23 cellular contexts compared by ENCODE assay signal in the genomic region with DNA sequence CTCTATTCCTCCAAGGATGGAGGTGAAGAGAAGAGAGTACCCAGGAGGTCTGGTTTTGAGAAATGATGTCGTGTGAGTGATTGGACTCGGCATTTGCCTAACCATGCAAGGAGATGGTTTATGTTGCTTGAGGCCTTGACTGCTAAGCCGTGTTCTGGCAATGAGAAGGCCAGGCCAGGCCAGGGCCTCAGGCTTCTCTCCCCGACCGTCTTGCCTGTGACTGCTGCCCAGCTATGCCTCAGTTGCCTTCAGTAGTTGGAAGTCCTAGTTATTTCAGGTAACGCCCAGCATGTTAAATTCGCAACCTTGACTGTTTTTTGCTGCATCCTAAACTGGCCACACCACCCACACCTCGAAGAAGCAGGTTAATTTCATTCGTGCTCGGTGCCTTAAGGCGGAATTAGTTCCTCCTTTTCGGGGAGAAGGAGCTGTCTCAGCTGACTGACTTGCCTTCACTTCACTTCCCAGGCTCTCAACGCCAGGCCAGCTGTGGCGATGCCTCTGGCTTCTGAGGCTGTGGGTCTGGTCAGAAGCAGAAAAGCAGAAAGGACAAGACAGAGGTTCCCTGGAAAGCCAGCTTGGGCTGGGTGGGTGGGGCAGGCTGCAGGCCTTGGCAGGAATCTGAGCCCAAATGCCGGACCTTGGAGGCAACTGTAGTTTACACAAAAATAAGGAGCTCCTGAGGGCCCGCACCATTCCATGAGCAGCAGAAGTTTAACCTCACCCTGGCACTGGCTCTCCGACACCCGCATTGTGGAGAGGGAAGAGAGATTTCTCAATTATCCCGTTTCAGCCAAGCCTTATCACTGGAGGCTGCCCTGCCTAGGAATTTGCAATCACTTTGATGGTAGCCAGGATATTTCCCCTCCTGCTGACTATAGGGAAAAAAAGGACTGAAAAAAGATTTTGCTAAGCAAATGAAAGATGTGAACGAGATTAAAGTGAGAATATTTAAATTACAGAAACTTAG.
DNase-seq lines count a peak whose midpoint lies in the region; ATAC-seq and TF ChIP-seq lines count a peak whose summit lies in the region.
"Had no signal": no experiment of that assay in that cellular context is flagged by ENCODE, and none has a peak within 500 bp of the region (broad histone marks: within the 10 kb centered on the region; RNA-seq: fewer than 3 reads in every experiment).

No MANE protein-coding gene starts in this region.

- no peak overlapping the region for H3K27ac ChIP-seq in OCI-LY3 (ENCODE audit: low read length)
- H3K27ac ChIP-seq in CD8-positive, alpha-beta memory T cell (ENCODE audit: low read depth, low read length) = no peak overlapping the region
- H3K27ac ChIP-seq: esophagus squamous epithelium, skin epidermis had no signal

- H3K4me3 ChIP-seq in OCI-LY3 (ENCODE audit: low read length) = no peak overlapping the region
- H3K4me3 ChIP-seq in CD8-positive, alpha-beta memory T cell (ENCODE audit: low read length) = no peak overlapping the region
- H3K4me3 ChIP-seq: esophagus squamous epithelium, mucosa of descending colon, skin epidermis had no signal

- TF ChIP-seq CTCF in OCI-LY3 (IDR thresholded peaks at IDR 0.05; ENCODE audit: low read depth, low read length) = no peak
- no peak for TF ChIP-seq CTCF in progenitor cell of endocrine pancreas (IDR thresholded peaks at IDR 0.05; ENCODE audit: unreplicated experiment)
- TF ChIP-seq CTCF in activated CD8-positive, alpha-beta T cell treated with anti-CD3 and anti-CD28 coated beads for 36 hours (IDR thresholded peaks at IDR 0.05) = no peak

- DNase-seq in GM03348 (ENCODE audit: low spot score) (peak; percentile 35), left ventricle myocardium superior (no peak), progenitor cell of endocrine pancreas (ENCODE audit: low spot score, unreplicated experiment) (no peak), NCI-H2107 (lab: John Stamatoyannopoulos, UW) (no peak)
- DNase-seq in activated CD8-positive, alpha-beta T cell treated with anti-CD3 and anti-CD28 coated beads for 36 hours = no peak
- DNase-seq in CD8-positive, alpha-beta memory T cell = no peak
- DNase-seq: activated naive CD8-positive, alpha-beta T cell treated with anti-CD3 and anti-CD28 coated beads, Interleukin-2, amount 50 U/mL, for 24 hours; activated T-cell treated with anti-CD3 and anti-CD28 coated beads, Interleukin-2, amount 50 U/mL, for 24 hours; BE2C; caudate nucleus; esophagus squamous epithelium; kidney; mucosa of descending colon; NCI-H2081 treated with DMSO at 0.1 percent for 48 hours; occipital lobe; PC-3; SK-N-SH; stimulated activated CD4-positive, alpha-beta T cell treated with anti-CD3 and anti-CD28 coated beads, Interleukin-4, amount 100 ng/mL, for 4 hours; stimulated activated CD8-positive, alpha-beta memory T cell treated with anti-CD3 and anti-CD28 coated beads, Interleukin-4, amount 100 ng/mL, for 48 hours; substantia nigra; T1000 had no signal

- intact Hi-C loops in left ventricle myocardium superior (cut with micrococcal nuclease) = no loop called here
- intact Hi-C loops in activated CD8-positive, alpha-beta T cell treated with anti-CD3 and anti-CD28 coated beads for 36 hours (cut with micrococcal nuclease) = no loop called here

- H3K9me3 ChIP-seq in OCI-LY3 (ENCODE audit: insufficient read depth, low read length) = no peaks in the 10 kb centered on the region
- H3K9me3 ChIP-seq in CD8-positive, alpha-beta memory T cell (ENCODE audit: low read length) = no peaks in the 10 kb centered on the region
- H3K9me3 ChIP-seq: BE2C, esophagus squamous epithelium, mucosa of descending colon, SK-N-SH had no signal

- H3K4me1 Mint-ChIP-seq in progenitor cell of endocrine pancreas (ENCODE audit: low read depth) = peaks cover 19% of the 10 kb centered on the region
- H3K4me1 Mint-ChIP-seq in activated CD8-positive, alpha-beta T cell treated with anti-CD3 and anti-CD28 coated beads for 36 hours (ENCODE audit: low read depth) = peaks cover 12% of the 10 kb centered on the region
- peaks cover 0 to 2% (median under 1%) of the 10 kb centered on the region in 3 donors for H3K4me1 Mint-ChIP-seq in CD8-positive, alpha-beta memory T cell

- H3K27ac Mint-ChIP-seq in progenitor cell of endocrine pancreas = peak overlapping the region; percentile 67
- no peak overlapping the region for H3K27ac Mint-ChIP-seq in activated CD8-positive, alpha-beta T cell treated with anti-CD3 and anti-CD28 coated beads for 36 hours
- H3K27ac Mint-ChIP-seq in CD8-positive, alpha-beta memory T cell = no peak overlapping the region
- H3K27ac Mint-ChIP-seq: activated naive CD8-positive, alpha-beta T cell treated with anti-CD3 and anti-CD28 coated beads, Interleukin-2, amount 50 U/mL, for 24 hours had no signal

- H3K27me3 Mint-ChIP-seq in progenitor cell of endocrine pancreas = peaks cover 6% of the 10 kb centered on the region
- peaks cover 2% of the 10 kb centered on the region for H3K27me3 Mint-ChIP-seq in activated CD8-positive, alpha-beta T cell treated with anti-CD3 and anti-CD28 coated beads for 36 hours
- H3K27me3 Mint-ChIP-seq in CD8-positive, alpha-beta memory T cell = peaks cover 3 to 7% of the 10 kb centered on the region in 2 donors

- no peak overlapping the region for H3K9ac ChIP-seq in OCI-LY3 (ENCODE audit: low read length)
- H3K9ac ChIP-seq: SK-N-SH had no signal

- POLR2A ChIA-PET in activated CD8-positive, alpha-beta T cell treated with anti-CD3 and anti-CD28 coated beads for 36 hours (lab: Charles Lee) = no interaction called here
- POLR2A ChIA-PET in CD8-positive, alpha-beta memory T cell (lab: Charles Lee) = no interaction called here

- no peaks in the 10 kb centered on the region for H3K36me3 ChIP-seq in OCI-LY3 (replicated peaks; ENCODE audit: low read depth, low read length)
- H3K36me3 ChIP-seq in CD8-positive, alpha-beta memory T cell (ENCODE audit: insufficient read depth, low read length) = no peaks in the 10 kb centered on the region
- H3K36me3 ChIP-seq: BE2C, esophagus squamous epithelium had no signal

- H3K27me3 ChIP-seq in OCI-LY3 (ENCODE audit: low read depth, low read length) = no peaks in the 10 kb centered on the region
- H3K27me3 ChIP-seq in CD8-positive, alpha-beta memory T cell (ENCODE audit: insufficient read depth, low read length, poor library complexity, severe bottlenecking) = no peaks in the 10 kb centered on the region
- H3K27me3 ChIP-seq: BE2C had no signal

- peak; percentile 27 for ATAC-seq in left ventricle myocardium superior
- ATAC-seq in activated CD8-positive, alpha-beta T cell treated with anti-CD3 and anti-CD28 coated beads for 36 hours = no peak
- ATAC-seq: activated naive CD8-positive, alpha-beta T cell treated with anti-CD3 and anti-CD28 coated beads, Interleukin-2, amount 50 U/mL, for 24 hours; mucosa of descending colon; PC-3 had no signal

- no peaks in the 10 kb centered on the region for H3K79me2 ChIP-seq in OCI-LY3 (ENCODE audit: low read length)

- H3K4me2 ChIP-seq in OCI-LY3 (ENCODE audit: low read length) = peak overlapping the region; percentile 55
- H3K4me2 ChIP-seq: SK-N-SH had no signal

- H3K9me3 Mint-ChIP-seq in progenitor cell of endocrine pancreas (ENCODE audit: low read depth) = no peaks in the 10 kb centered on the region
- no peaks in the 10 kb centered on the region for H3K9me3 Mint-ChIP-seq in activated CD8-positive, alpha-beta T cell treated with anti-CD3 and anti-CD28 coated beads for 36 hours
- H3K9me3 Mint-ChIP-seq in CD8-positive, alpha-beta memory T cell = no peaks in the 10 kb centered on the region
- H3K9me3 Mint-ChIP-seq: activated naive CD8-positive, alpha-beta T cell treated with anti-CD3 and anti-CD28 coated beads, Interleukin-2, amount 50 U/mL, for 24 hours; activated T-cell treated with anti-CD3 and anti-CD28 coated beads, Interleukin-2, amount 50 U/mL, for 24 hours had no signal

- no peaks in the 10 kb centered on the region for H3K36me3 Mint-ChIP-seq in progenitor cell of endocrine pancreas (ENCODE audit: insufficient read depth)
- H3K36me3 Mint-ChIP-seq in activated CD8-positive, alpha-beta T cell treated with anti-CD3 and anti-CD28 coated beads for 36 hours (ENCODE audit: low read depth) = no peaks in the 10 kb centered on the region
- H3K36me3 Mint-ChIP-seq in CD8-positive, alpha-beta memory T cell = no peaks in the 10 kb centered on the region

- peak overlapping the region; percentile 82 for H2AFZ ChIP-seq in OCI-LY3 (ENCODE audit: low read depth, low read length)

- no peaks in the 10 kb centered on the region for H4K20me1 ChIP-seq in OCI-LY3 (ENCODE audit: insufficient read depth, low read length)

- CTCF ChIA-PET in activated CD8-positive, alpha-beta T cell treated with anti-CD3 and anti-CD28 coated beads for 36 hours (lab: Charles Lee) = no interaction called here
- CTCF ChIA-PET in CD8-positive, alpha-beta memory T cell (lab: Charles Lee) = no interaction called here

- H3K4me1 ChIP-seq in OCI-LY3 (ENCODE audit: low read length) = peaks cover 14% of the 10 kb centered on the region
- H3K4me1 ChIP-seq in CD8-positive, alpha-beta memory T cell (ENCODE audit: insufficient read depth, low read length) = no peaks in the 10 kb centered on the region
- H3K4me1 ChIP-seq: BE2C had no signal

- H3K4me3 Mint-ChIP-seq in progenitor cell of endocrine pancreas (ENCODE audit: low read depth) = no peak overlapping the region
- no peak overlapping the region for H3K4me3 Mint-ChIP-seq in activated CD8-positive, alpha-beta T cell treated with anti-CD3 and anti-CD28 coated beads for 36 hours
- H3K4me3 Mint-ChIP-seq in CD8-positive, alpha-beta memory T cell = no peak overlapping the region
- H3K4me3 Mint-ChIP-seq: activated naive CD8-positive, alpha-beta T cell treated with anti-CD3 and anti-CD28 coated beads, Interleukin-2, amount 50 U/mL, for 24 hours; activated T-cell treated with anti-CD3 and anti-CD28 coated beads, Interleukin-2, amount 50 U/mL, for 24 hours had no signal
